18 cellular contexts compared by ENCODE assay signal in the genomic region with DNA sequence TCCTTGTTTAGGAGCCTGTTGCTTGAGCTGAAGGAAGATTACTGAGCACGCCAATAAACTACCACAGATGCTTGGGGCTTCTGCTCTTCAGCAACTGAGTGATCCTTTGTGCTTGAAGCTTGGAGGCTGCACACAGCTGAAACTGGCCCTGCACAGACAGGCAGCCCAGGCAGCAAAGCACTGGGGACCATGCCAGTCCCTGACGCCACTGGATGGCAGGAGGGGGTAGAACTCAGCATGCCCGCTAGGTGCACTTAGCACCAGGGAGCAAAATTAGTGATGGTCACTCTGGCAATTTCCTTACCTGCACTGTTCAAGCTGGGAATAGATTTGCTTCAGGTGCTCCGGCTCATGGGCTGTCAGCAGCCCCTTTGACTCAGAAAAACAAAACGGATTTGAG.
DNase-seq lines count a peak whose midpoint lies in the region; FAIRE-seq lines count a peak whose summit lies in the region.
"Had no signal": no experiment of that assay in that cellular context is flagged by ENCODE, and none has a peak within 500 bp of the region (broad histone marks: within the 10 kb centered on the region; RNA-seq: fewer than 3 reads in every experiment).

No MANE protein-coding gene starts in this region.

- FAIRE-seq in frontal cortex (lab: Jason Lieb, UNC): no peak
- FAIRE-seq: H54 had no signal

- DNase-seq in RPMI8226 (peak; percentile 49), frontal cortex (ENCODE audit: low spot score in 2 of 2) (peak; percentile 16 to 17), midbrain (lab: John Stamatoyannopoulos, UW) (peak; percentile 76), superior temporal gyrus (ENCODE audit: extremely low spot score) (peak; percentile 83), T1000 (lab: John Stamatoyannopoulos, UW) (no peak), ecto neural progenitor cell (ENCODE audit: low spot score) (no peak)
- DNase-seq in stimulated activated CD4-positive, alpha-beta T cell treated with anti-CD3 and anti-CD28 coated beads, Interleukin-4, amount 100 ng/mL, for 4 hours: no peak
- DNase-seq: DND-41, HFFc6, KG1, NCI-H1105 treated with DMSO at 0.1 percent for 48 hours, NCI-H1694 treated with DMSO at 0.1 percent for 48 hours, NCI-H2107, NCI-H510A, NCI-H82, PC-9, SJCRH30 had no signal

Comparison
In these comparisons a context has a peak if more than half of its experiments do, and no peak if none do; other contexts are left out.
1. DNase-seq: peak in RPMI8226 (single experiment), frontal cortex (2 of 2), midbrain (single experiment) and superior temporal gyrus (single experiment); none in T1000 (single experiment), stimulated activated CD4-positive, alpha-beta T cell treated with anti-CD3 and anti-CD28 coated beads, Interleukin-4, amount 100 ng/mL, for 4 hours (0 of 2) and ecto neural progenitor cell (single experiment).